Comparison of ENCODE assay signal across 8 cellular contexts in genomic region chr16:3459401-3460090, GRCh38. TPM values are rescaled to one million over a fixed set of nuclear protein-coding genes. Genes with fewer than 3 reads are reported as not detected.
DNase-seq lines count a peak whose midpoint lies in the region; ATAC-seq lines count a peak whose summit lies in the region.

No MANE protein-coding gene starts in this region.

- H3K9me3 Mint-ChIP-seq in dendritic cell treated with granulocyte-macrophage colony-stimulating factor and Interleukin-4, amounts not matched to agents 40 ng/mL and 50 ng/mL, for 4 days, result no peaks in the 10 kb centered on the region
- no peaks in the 10 kb centered on the region for H3K9me3 Mint-ChIP-seq in naive thymus-derived CD8-positive, alpha-beta T cell

- no peak for DNase-seq in MG63
- peak in 4 of 10 donors; percentile 12 to 40 (median 35) for DNase-seq in naive thymus-derived CD8-positive, alpha-beta T cell
- no peak for DNase-seq in NCI-H146 treated with DMSO at 0.1 percent for 48 hours (lab: John Stamatoyannopoulos, UW; ENCODE audit: unreplicated experiment)

- peak overlapping the region; percentile 90 to 100 (median 97) for H3K9ac ChIP-seq in BLaER1 treated with 17β-estradiol and CSF1 and Interleukin-3, amounts not matched to agents 10 nM and 100 nM

- peak overlapping the region; percentile 85 for H3K4me3 Mint-ChIP-seq in dendritic cell treated with granulocyte-macrophage colony-stimulating factor and Interleukin-4, amounts not matched to agents 40 ng/mL and 50 ng/mL, for 4 days
- peak overlapping the region; percentile 71 to 97 (median 85) for H3K4me3 Mint-ChIP-seq in naive thymus-derived CD8-positive, alpha-beta T cell

- peak overlapping the region; percentile 85 for H3K27ac Mint-ChIP-seq in dendritic cell treated with granulocyte-macrophage colony-stimulating factor and Interleukin-4, amounts not matched to agents 40 ng/mL and 50 ng/mL, for 4 days
- H3K27ac Mint-ChIP-seq in naive thymus-derived CD8-positive, alpha-beta T cell, result peak overlapping the region; percentile 79 to 94 (median 86)

- H3K27me3 ChIP-seq in BLaER1 treated with 17β-estradiol and CSF1 and Interleukin-3, amounts not matched to agents 10 nM and 100 nM, result no peaks in the 10 kb centered on the region
- no peaks in the 10 kb centered on the region for H3K27me3 ChIP-seq in MG63

- H3K27me3 Mint-ChIP-seq in dendritic cell treated with granulocyte-macrophage colony-stimulating factor and Interleukin-4, amounts not matched to agents 40 ng/mL and 50 ng/mL, for 4 days, result no peaks in the 10 kb centered on the region
- H3K27me3 Mint-ChIP-seq in naive thymus-derived CD8-positive, alpha-beta T cell, result no peaks in the 10 kb centered on the region

- H3K9me3 ChIP-seq in BLaER1 treated with 17β-estradiol and CSF1 and Interleukin-3, amounts not matched to agents 10 nM and 100 nM (replicated peaks in 1 of 11), result peaks cover 0 to 17% (median 10%) of the 10 kb centered on the region in 11 experiments; a peak in 9 of 22 replicates
- no peaks in the 10 kb centered on the region for H3K9me3 ChIP-seq in MG63

- H3K36me3 Mint-ChIP-seq in dendritic cell treated with granulocyte-macrophage colony-stimulating factor and Interleukin-4, amounts not matched to agents 40 ng/mL and 50 ng/mL, for 4 days (ENCODE audit: low read depth), result peaks cover 13% of the 10 kb centered on the region
- no peaks in the 10 kb centered on the region for H3K36me3 Mint-ChIP-seq in naive thymus-derived CD8-positive, alpha-beta T cell

- ATAC-seq in naive thymus-derived CD8-positive, alpha-beta T cell, result peak; percentile 18 to 19
- ATAC-seq in GM18873 (IDR thresholded peaks at IDR 0.05; ENCODE audit: low FRiP score, unreplicated experiment) (no peak), HG03135 (IDR thresholded peaks at IDR 0.05; ENCODE audit: unreplicated experiment) (no peak), HG02588 (IDR thresholded peaks at IDR 0.05; ENCODE audit: unreplicated experiment) (no peak)

- H4K20me1 ChIP-seq in BLaER1 treated with 17β-estradiol and CSF1 and Interleukin-3, amounts not matched to agents 10 nM and 100 nM, result peaks cover 32 to 64% (median 59%) of the 10 kb centered on the region in 11 experiments

- H3K4me1 ChIP-seq in BLaER1 treated with 17β-estradiol and CSF1 and Interleukin-3, amounts not matched to agents 10 nM and 100 nM, result peaks cover 53 to 74% (median 58%) of the 10 kb centered on the region in 10 experiments

- intact Hi-C loops in dendritic cell treated with granulocyte-macrophage colony-stimulating factor and Interleukin-4, amounts not matched to agents 40 ng/mL and 50 ng/mL, for 4 days (cut with micrococcal nuclease), result loop anchor here (5.0 kb wide), 1 partner anchor 152 kb away; the partner anchor contains the start of genes TIGD7 and ZNF75A

- POLR2A ChIA-PET in naive thymus-derived CD8-positive, alpha-beta T cell (lab: Charles Lee), result interaction anchor here (0.7 to 3.4 kb wide), 4 partner anchors 45 to 400 kb away, joined by 3 to 9 read pairs (median 4); partner anchors contain the start of gene ZNF213

- H3K4me2 ChIP-seq in BLaER1 treated with 17β-estradiol and CSF1 and Interleukin-3, amounts not matched to agents 10 nM and 100 nM, result peak overlapping the region; percentile 90 to 98 (median 95)

- H3K4me3 ChIP-seq in BLaER1 treated with 17β-estradiol and CSF1 and Interleukin-3, amounts not matched to agents 10 nM and 100 nM, result peak overlapping the region; percentile 73 to 98 (median 92); a peak in 19 of 20 replicates
- peak overlapping the region; percentile 92 for H3K4me3 ChIP-seq in MG63

- peaks cover 4 to 36% (median 25%) of the 10 kb centered on the region in 11 experiments; a peak in 21 of 22 replicates for H3K36me3 ChIP-seq in BLaER1 treated with 17β-estradiol and CSF1 and Interleukin-3, amounts not matched to agents 10 nM and 100 nM
- H3K36me3 ChIP-seq in MG63, result peaks cover 14% of the 10 kb centered on the region

- peaks cover 58% of the 10 kb centered on the region for H3K4me1 Mint-ChIP-seq in dendritic cell treated with granulocyte-macrophage colony-stimulating factor and Interleukin-4, amounts not matched to agents 40 ng/mL and 50 ng/mL, for 4 days (ENCODE audit: low read depth)
- peaks cover 30 to 63% (median 52%) of the 10 kb centered on the region in 4 donors for H3K4me1 Mint-ChIP-seq in naive thymus-derived CD8-positive, alpha-beta T cell

- H3K27ac ChIP-seq in BLaER1 treated with 17β-estradiol and CSF1 and Interleukin-3, amounts not matched to agents 10 nM and 100 nM, result peak overlapping the region in 10 of 11 experiments; percentile 95 to 100 (median 98); a peak in 13 of 22 replicates

RNA-seq across cellular contexts. Expression of gene NAA60, which starts 16.1 kb away (rescaled TPM):
- total RNA-seq in MG63 (2014; rRNA removed; shearing (Covaris generic); ENCODE audit: low replicate concordance), result 14.3 and 16.3 TPM in 2 replicates
- 10 to 100 TPM; 68.5 to 74.4 TPM for total RNA-seq in naive thymus-derived CD8-positive, alpha-beta T cell
- polyA plus RNA-seq in naive thymus-derived CD8-positive, alpha-beta T cell, result 10 to 100 TPM; 36.9 to 56.1 (median 44.4) TPM

RNA-seq across cellular contexts. Expression of gene ZNF597, which starts 16.2 kb away (rescaled TPM):
- total RNA-seq in MG63 (2014; rRNA removed; shearing (Covaris generic); ENCODE audit: low replicate concordance), result 0.03 and 0.62 TPM in 2 replicates
- 1 to 10 TPM; 5.7 to 5.8 TPM for total RNA-seq in naive thymus-derived CD8-positive, alpha-beta T cell
- 1 to 10 TPM; 1.1 to 2.3 (median 1.9) TPM for polyA plus RNA-seq in naive thymus-derived CD8-positive, alpha-beta T cell

RNA-seq across cellular contexts. Expression of gene C16orf90, which starts 35.7 kb away (rescaled TPM):
- not detected in 2 replicates for total RNA-seq in MG63 (2014; rRNA removed; shearing (Covaris generic); ENCODE audit: low replicate concordance)
- total RNA-seq in naive thymus-derived CD8-positive, alpha-beta T cell, result not detected
- under 1 TPM in 1 of 3 donors, not detected in 2; 0.26 TPM for polyA plus RNA-seq in naive thymus-derived CD8-positive, alpha-beta T cell

RNA-seq across cellular contexts. Expression of gene CLUAP1, which starts 41.3 kb away (rescaled TPM):
- 13.7 and 34.4 TPM in 2 replicates for total RNA-seq in MG63 (2014; rRNA removed; shearing (Covaris generic); ENCODE audit: low replicate concordance)
- total RNA-seq in naive thymus-derived CD8-positive, alpha-beta T cell, result 10 to 100 TPM; 26.4 to 28.3 TPM
- 10 to 100 TPM; 37.6 to 43.1 (median 38.1) TPM for polyA plus RNA-seq in naive thymus-derived CD8-positive, alpha-beta T cell

RNA-seq across cellular contexts. Expression of gene ZNF174, which starts 58.5 kb away (rescaled TPM):
- 19.4 and 22.6 TPM in 2 replicates for total RNA-seq in MG63 (2014; rRNA removed; shearing (Covaris generic); ENCODE audit: low replicate concordance)
- total RNA-seq in naive thymus-derived CD8-positive, alpha-beta T cell, result 10 to 100 TPM; 17.1 to 19.7 TPM
- 10 to 100 TPM; 12.3 to 18.8 (median 14.0) TPM for polyA plus RNA-seq in naive thymus-derived CD8-positive, alpha-beta T cell

Comparison
In these comparisons a context has a peak if more than half of its experiments do, and no peak if none do; other contexts are left out.
1. ATAC-seq: peak in naive thymus-derived CD8-positive, alpha-beta T cell (2 of 2); none in GM18873 (single experiment), HG03135 (single experiment) and HG02588 (single experiment).